ENCODE assay signal across 23 cellular contexts in genomic region chr11:114053406-114053805, GRCh38.
"Had no signal": no experiment of that assay in that cellular context is flagged by ENCODE, and none has a peak within 500 bp of the region (broad histone marks: within the 10 kb centered on the region; RNA-seq: fewer than 3 reads in every experiment).

No MANE protein-coding gene starts in this region.

- H3K36me3 ChIP-seq: tibial artery, upper lobe of left lung, uterus had no signal

- H3K9me3 ChIP-seq: tibial artery, upper lobe of left lung, uterus had no signal

- H3K27ac ChIP-seq: coronary artery, hepatocyte, tibial artery, upper lobe of left lung, uterus had no signal

- ATAC-seq: left colon; left ventricle myocardium superior; right cardiac atrium; stimulated activated memory B cell treated with anti-CD40 and anti-IgM and Interleukin-4, amounts not matched to agents 10 μg/mL and 1 μg/mL and 100 μg/mL, for 72 hours had no signal

- H3K9me3 Mint-ChIP-seq: endodermal cell; naive B cell; nephron; stimulated activated memory B cell treated with anti-CD40 and anti-IgM and Interleukin-4, amounts not matched to agents 10 μg/mL and 1 μg/mL and 100 μg/mL, for 72 hours; stimulated activated naive CD8-positive, alpha-beta T cell treated with anti-CD3 and anti-CD28 coated beads, Interleukin-15, Interleukin-2, amounts not matched to agents 100 ng/mL and 50 ng/mL, for 24 hours had no signal

- H3K4me3 Mint-ChIP-seq: endodermal cell; naive B cell; nephron; stimulated activated memory B cell treated with anti-CD40 and anti-IgM and Interleukin-4, amounts not matched to agents 10 μg/mL and 1 μg/mL and 100 μg/mL, for 72 hours; stimulated activated naive CD8-positive, alpha-beta T cell treated with anti-CD3 and anti-CD28 coated beads, Interleukin-15, Interleukin-2, amounts not matched to agents 100 ng/mL and 50 ng/mL, for 24 hours had no signal

- H3K27ac Mint-ChIP-seq: endodermal cell; naive B cell; nephron; stimulated activated memory B cell treated with anti-CD40 and anti-IgM and Interleukin-4, amounts not matched to agents 10 μg/mL and 1 μg/mL and 100 μg/mL, for 72 hours; stimulated activated naive CD8-positive, alpha-beta T cell treated with anti-CD3 and anti-CD28 coated beads, Interleukin-15, Interleukin-2, amounts not matched to agents 100 ng/mL and 50 ng/mL, for 24 hours had no signal

- DNase-seq: effector CD4-positive, alpha-beta T cell; endodermal cell; erythroblast; foreskin melanocyte; head of caudate nucleus; left colon; left ventricle myocardium superior; mesenchymal stem cell; midbrain; naive B cell; posterior cingulate gyrus; right cardiac atrium; stimulated activated CD4-positive, alpha-beta T cell treated with anti-CD3 and anti-CD28 coated beads, Interleukin-4, amount 100 ng/mL, for 1 hour; stimulated activated CD8-positive, alpha-beta memory T cell treated with anti-CD3 and anti-CD28 coated beads, Interleukin-4, amount 100 ng/mL, for 48 hours; tibial artery; upper lobe of left lung; uterus had no signal

- H3K4me1 Mint-ChIP-seq: nephron; stimulated activated memory B cell treated with anti-CD40 and anti-IgM and Interleukin-4, amounts not matched to agents 10 μg/mL and 1 μg/mL and 100 μg/mL, for 72 hours had no signal

- H3K36me3 Mint-ChIP-seq: naive B cell; stimulated activated memory B cell treated with anti-CD40 and anti-IgM and Interleukin-4, amounts not matched to agents 10 μg/mL and 1 μg/mL and 100 μg/mL, for 72 hours had no signal

- H3K4me3 ChIP-seq: coronary artery, hepatocyte, lung, tibial artery, upper lobe of left lung, uterus had no signal

- H3K27me3 ChIP-seq: tibial artery, upper lobe of left lung, uterus had no signal
